ENCODE assay signal across 1 cellular context in the genomic region with DNA sequence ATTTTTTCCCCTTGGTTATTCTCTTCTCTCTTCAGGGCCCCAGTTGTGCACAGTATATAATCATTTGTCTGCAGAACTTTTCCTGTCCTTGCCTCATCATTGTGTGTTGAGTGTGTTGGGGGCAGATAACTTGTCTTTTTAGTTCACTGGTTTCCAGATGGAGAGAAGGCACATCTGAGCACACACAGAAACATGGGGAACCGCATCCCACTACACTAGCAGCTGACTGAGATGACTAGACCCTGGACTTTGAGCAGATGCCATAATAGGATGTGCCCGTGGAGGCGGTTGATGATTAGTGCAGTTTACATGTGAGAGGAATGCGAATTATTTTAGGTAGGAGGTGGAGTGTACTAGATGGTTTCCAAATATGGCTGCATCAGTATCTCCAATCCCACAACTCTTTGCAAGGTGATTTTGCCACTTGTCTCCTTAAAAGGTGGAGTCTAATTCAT.
TF ChIP-seq lines count a peak whose summit lies in the region.

No MANE protein-coding gene starts in this region.

TF ChIP-seq in GM23338, 12 proteins besides CTCF, POLR2A, EP300 and RAD21 (continued from another document):
- TF ChIP-seq, protein P1, sequence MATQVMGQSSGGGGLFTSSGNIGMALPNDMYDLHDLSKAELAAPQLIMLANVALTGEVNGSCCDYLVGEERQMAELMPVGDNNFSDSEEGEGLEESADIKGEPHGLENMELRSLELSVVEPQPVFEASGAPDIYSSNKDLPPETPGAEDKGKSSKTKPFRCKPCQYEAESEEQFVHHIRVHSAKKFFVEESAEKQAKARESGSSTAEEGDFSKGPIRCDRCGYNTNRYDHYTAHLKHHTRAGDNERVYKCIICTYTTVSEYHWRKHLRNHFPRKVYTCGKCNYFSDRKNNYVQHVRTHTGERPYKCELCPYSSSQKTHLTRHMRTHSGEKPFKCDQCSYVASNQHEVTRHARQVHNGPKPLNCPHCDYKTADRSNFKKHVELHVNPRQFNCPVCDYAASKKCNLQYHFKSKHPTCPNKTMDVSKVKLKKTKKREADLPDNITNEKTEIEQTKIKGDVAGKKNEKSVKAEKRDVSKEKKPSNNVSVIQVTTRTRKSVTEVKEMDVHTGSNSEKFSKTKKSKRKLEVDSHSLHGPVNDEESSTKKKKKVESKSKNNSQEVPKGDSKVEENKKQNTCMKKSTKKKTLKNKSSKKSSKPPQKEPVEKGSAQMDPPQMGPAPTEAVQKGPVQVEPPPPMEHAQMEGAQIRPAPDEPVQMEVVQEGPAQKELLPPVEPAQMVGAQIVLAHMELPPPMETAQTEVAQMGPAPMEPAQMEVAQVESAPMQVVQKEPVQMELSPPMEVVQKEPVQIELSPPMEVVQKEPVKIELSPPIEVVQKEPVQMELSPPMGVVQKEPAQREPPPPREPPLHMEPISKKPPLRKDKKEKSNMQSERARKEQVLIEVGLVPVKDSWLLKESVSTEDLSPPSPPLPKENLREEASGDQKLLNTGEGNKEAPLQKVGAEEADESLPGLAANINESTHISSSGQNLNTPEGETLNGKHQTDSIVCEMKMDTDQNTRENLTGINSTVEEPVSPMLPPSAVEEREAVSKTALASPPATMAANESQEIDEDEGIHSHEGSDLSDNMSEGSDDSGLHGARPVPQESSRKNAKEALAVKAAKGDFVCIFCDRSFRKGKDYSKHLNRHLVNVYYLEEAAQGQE (IDR thresholded peaks at IDR 0.05; ENCODE audit: unreplicated experiment), result no peak
- TF ChIP-seq STAT1 (IDR thresholded peaks at IDR 0.05; ENCODE audit: unreplicated experiment) (no peak), POLR2AphosphoS5 (IDR thresholded peaks at IDR 0.05; ENCODE audit: low read depth) (no peak), ZNF331 (CRISPR knock-in tag; IDR thresholded peaks at IDR 0.05; ENCODE audit: low read depth) (no peak)
- TF ChIP-seq, protein P2, sequence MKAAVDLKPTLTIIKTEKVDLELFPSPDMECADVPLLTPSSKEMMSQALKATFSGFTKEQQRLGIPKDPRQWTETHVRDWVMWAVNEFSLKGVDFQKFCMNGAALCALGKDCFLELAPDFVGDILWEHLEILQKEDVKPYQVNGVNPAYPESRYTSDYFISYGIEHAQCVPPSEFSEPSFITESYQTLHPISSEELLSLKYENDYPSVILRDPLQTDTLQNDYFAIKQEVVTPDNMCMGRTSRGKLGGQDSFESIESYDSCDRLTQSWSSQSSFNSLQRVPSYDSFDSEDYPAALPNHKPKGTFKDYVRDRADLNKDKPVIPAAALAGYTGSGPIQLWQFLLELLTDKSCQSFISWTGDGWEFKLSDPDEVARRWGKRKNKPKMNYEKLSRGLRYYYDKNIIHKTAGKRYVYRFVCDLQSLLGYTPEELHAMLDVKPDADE (IDR thresholded peaks at IDR 0.05), result no peak
- TF ChIP-seq, protein P3, sequence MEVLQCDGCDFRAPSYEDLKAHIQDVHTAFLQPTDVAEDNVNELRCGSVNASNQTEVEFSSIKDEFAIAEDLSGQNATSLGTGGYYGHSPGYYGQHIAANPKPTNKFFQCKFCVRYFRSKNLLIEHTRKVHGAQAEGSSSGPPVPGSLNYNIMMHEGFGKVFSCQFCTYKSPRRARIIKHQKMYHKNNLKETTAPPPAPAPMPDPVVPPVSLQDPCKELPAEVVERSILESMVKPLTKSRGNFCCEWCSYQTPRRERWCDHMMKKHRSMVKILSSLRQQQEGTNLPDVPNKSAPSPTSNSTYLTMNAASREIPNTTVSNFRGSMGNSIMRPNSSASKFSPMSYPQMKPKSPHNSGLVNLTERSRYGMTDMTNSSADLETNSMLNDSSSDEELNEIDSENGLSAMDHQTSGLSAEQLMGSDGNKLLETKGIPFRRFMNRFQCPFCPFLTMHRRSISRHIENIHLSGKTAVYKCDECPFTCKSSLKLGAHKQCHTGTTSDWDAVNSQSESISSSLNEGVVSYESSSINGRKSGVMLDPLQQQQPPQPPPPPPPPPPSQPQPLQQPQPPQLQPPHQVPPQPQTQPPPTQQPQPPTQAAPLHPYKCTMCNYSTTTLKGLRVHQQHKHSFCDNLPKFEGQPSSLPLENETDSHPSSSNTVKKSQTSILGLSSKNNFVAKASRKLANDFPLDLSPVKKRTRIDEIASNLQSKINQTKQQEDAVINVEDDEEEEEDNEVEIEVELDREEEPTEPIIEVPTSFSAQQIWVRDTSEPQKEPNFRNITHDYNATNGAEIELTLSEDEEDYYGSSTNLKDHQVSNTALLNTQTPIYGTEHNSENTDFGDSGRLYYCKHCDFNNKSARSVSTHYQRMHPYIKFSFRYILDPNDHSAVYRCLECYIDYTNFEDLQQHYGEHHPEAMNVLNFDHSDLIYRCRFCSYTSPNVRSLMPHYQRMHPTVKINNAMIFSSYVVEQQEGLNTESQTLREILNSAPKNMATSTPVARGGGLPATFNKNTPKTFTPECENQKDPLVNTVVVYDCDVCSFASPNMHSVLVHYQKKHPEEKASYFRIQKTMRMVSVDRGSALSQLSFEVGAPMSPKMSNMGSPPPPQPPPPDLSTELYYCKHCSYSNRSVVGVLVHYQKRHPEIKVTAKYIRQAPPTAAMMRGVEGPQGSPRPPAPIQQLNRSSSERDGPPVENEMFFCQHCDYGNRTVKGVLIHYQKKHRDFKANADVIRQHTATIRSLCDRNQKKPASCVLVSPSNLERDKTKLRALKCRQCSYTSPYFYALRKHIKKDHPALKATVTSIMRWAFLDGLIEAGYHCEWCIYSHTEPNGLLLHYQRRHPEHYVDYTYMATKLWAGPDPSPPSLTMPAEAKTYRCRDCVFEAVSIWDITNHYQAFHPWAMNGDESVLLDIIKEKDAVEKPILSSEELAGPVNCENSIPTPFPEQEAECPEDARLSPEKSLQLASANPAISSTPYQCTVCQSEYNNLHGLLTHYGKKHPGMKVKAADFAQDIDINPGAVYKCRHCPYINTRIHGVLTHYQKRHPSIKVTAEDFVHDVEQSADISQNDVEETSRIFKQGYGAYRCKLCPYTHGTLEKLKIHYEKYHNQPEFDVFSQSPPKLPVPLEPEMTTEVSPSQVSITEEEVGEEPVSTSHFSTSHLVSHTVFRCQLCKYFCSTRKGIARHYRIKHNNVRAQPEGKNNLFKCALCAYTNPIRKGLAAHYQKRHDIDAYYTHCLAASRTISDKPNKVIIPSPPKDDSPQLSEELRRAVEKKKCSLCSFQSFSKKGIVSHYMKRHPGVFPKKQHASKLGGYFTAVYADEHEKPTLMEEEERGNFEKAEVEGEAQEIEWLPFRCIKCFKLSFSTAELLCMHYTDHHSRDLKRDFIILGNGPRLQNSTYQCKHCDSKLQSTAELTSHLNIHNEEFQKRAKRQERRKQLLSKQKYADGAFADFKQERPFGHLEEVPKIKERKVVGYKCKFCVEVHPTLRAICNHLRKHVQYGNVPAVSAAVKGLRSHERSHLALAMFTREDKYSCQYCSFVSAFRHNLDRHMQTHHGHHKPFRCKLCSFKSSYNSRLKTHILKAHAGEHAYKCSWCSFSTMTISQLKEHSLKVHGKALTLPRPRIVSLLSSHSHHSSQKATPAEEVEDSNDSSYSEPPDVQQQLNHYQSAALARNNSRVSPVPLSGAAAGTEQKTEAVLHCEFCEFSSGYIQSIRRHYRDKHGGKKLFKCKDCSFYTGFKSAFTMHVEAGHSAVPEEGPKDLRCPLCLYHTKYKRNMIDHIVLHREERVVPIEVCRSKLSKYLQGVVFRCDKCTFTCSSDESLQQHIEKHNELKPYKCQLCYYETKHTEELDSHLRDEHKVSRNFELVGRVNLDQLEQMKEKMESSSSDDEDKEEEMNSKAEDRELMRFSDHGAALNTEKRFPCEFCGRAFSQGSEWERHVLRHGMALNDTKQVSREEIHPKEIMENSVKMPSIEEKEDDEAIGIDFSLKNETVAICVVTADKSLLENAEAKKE (CRISPR knock-in tag; IDR thresholded peaks at IDR 0.05), result no peak
TF ChIP-seq in GM23338: peak in this region for 0.
